26 cellular contexts compared by ENCODE assay signal in genomic region chr5:143356855-143357254, GRCh38. TPM values are rescaled to one million over a fixed set of nuclear protein-coding genes. Genes with fewer than 3 reads are reported as not detected.
A peak's percentile ranks its signal among the peaks of the same experiment; 100 is the strongest.
DNase-seq lines count a peak whose midpoint lies in the region; ATAC-seq, FAIRE-seq and TF ChIP-seq lines count a peak whose summit lies in the region.
"Had no signal": no experiment of that assay in that cellular context is flagged by ENCODE, and none has a peak within 500 bp of the region (broad histone marks: within the 10 kb centered on the region; RNA-seq: fewer than 3 reads in every experiment).

No MANE protein-coding gene starts in this region.

- no peak overlapping the region for H3K27ac ChIP-seq in HepG2 (ENCODE audit: extremely low read length, insufficient read depth, low read length)
- peak overlapping the region; percentile 25 for H3K27ac ChIP-seq in subcutaneous abdominal adipose tissue (ENCODE audit: low read depth, low read length)
- H3K27ac ChIP-seq in substantia nigra (ENCODE audit: low read depth, low read length, poor library complexity, severe bottlenecking), result no peak overlapping the region
- no peak overlapping the region for H3K27ac ChIP-seq in ovary
- H3K27ac ChIP-seq: neural progenitor cell had no signal

- in situ Hi-C loops in HepG2 (cut with HindIII; ENCODE audit: extremely low pct_ligation_motif_present, low pct_unique_long_range_greater_than_20kb), result no loop called here

- TF ChIP-seq CTCF in HepG2 (CRISPR knock-in tag; IDR thresholded peaks at IDR 0.05), result no peak
- TF ChIP-seq CTCF in ovary (IDR thresholded peaks at IDR 0.05), result no peak

- FAIRE-seq in HepG2 (lab: Jason Lieb, UNC), result no peak
- FAIRE-seq: frontal cortex had no signal

- H3K9me3 Mint-ChIP-seq in activated naive CD4-positive, alpha-beta T cell treated with anti-CD3 and anti-CD28 coated beads, Interleukin-2, amount 50 U/mL, for 24 hours, result no peaks in the 10 kb centered on the region
- no peaks in the 10 kb centered on the region for H3K9me3 Mint-ChIP-seq in activated naive CD4-positive, alpha-beta T cell treated with anti-CD3 and anti-CD28 coated beads, Interleukin-2, amount 10 ng/mL, durations not matched to agents 7 days and 5 days
- H3K9me3 Mint-ChIP-seq: activated CD4-positive, alpha-beta memory T cell treated with anti-CD3 and anti-CD28 coated beads for 36 hours; activated naive CD4-positive, alpha-beta T cell treated with anti-CD3 and anti-CD28 coated beads for 36 hours; activated T-helper 1 cell treated with anti-CD3 and anti-CD28 coated beads, Interleukin-12 subunit alpha, Interleukin-12 subunit beta, Interleukin-2, Interleukin-4 antibody, amounts not matched to agents 30 ng/mL and 10 ng/mL and 1 ng/mL, durations not matched to agents 14 hours and 24 hours and 36 hours; CD4-positive, CD25-positive, alpha-beta regulatory T cell; neural progenitor cell; T-helper 2 cell treated with Interferon-gamma antibody and Interleukin-4, amounts not matched to agents 5 μg/mL and 100 μg/mL, for 36 hours had no signal

- POLR2A ChIA-PET in HepG2 (lab: Yijun Ruan, JAX), result no interaction called here

- CTCF ChIA-PET in activated naive CD4-positive, alpha-beta T cell treated with anti-CD3 and anti-CD28 coated beads, Interleukin-2, amount 10 ng/mL, durations not matched to agents 7 days and 5 days (lab: Charles Lee), result interaction anchor here (0.8 kb wide), 1 partner anchor 26 kb away, joined by 3 read pairs; no protein-coding TSS in a partner anchor
- CTCF ChIA-PET in HepG2 (lab: Yijun Ruan, JAX; ENCODE audit: low intra/inter-chr PET ratio, low total read pairs), result no interaction called here

- ATAC-seq in HepG2 (no peak), GM18909 (IDR thresholded peaks at IDR 0.05; ENCODE audit: poor library complexity, unreplicated experiment) (no peak)
- ATAC-seq: PC-3, right cardiac atrium had no signal

- peaks cover 5% of the 10 kb centered on the region; the same call in 1 of the 2 replicates for H4K20me1 ChIP-seq in HepG2 (ENCODE audit: insufficient read depth, low read length)

- no peaks in the 10 kb centered on the region for H3K36me3 ChIP-seq in HepG2 (replicated peaks in 1 of 2; ENCODE audit: control insufficient read depth in 1 of 2, insufficient read depth in 2 of 2, low read length in 2 of 2)
- H3K36me3 ChIP-seq in subcutaneous abdominal adipose tissue (ENCODE audit: control insufficient read depth in 5 of 5, insufficient read depth in 5 of 5, low read length in 5 of 5), result no peaks in the 10 kb centered on the region
- H3K36me3 ChIP-seq in ovary, result no peaks in the 10 kb centered on the region
- H3K36me3 ChIP-seq: neural progenitor cell had no signal

- DNase-seq in activated naive CD4-positive, alpha-beta T cell treated with anti-CD3 and anti-CD28 coated beads, Interleukin-2, amount 10 ng/mL, durations not matched to agents 7 days and 5 days, result no peak
- peak; percentile 13 for DNase-seq in RPMI8226
- DNase-seq in HepG2 (ENCODE audit: low spot score), result no peak
- no peak for DNase-seq in substantia nigra (lab: John Stamatoyannopoulos, UW)
- DNase-seq in ovary, result no peak
- DNase-seq: 8988T; activated CD4-positive, alpha-beta memory T cell treated with anti-CD3 and anti-CD28 coated beads for 36 hours; activated CD4-positive, CD25-positive, alpha-beta regulatory T cell treated with anti-CD3 and anti-CD28 coated beads, Interleukin-2, amount 50 U/mL, for 72 hours; activated CD8-positive, alpha-beta memory T cell treated with anti-CD3 and anti-CD28 coated beads, Interleukin-2, amount 50 U/mL, for 48 hours; activated naive CD4-positive, alpha-beta T cell treated with anti-CD3 and anti-CD28 coated beads for 36 hours; amygdala; CD4-positive, CD25-positive, alpha-beta regulatory T cell; NCI-H1092 treated with DMSO at 0.1 percent for 48 hours; NCI-H1930; NCI-H524 treated with DMSO at 0.1 percent for 48 hours; PC-3; right cardiac atrium; SHP77 had no signal

- H3K4me2 ChIP-seq in HepG2 (ENCODE audit: low read depth, low read length), result no peak overlapping the region
- H3K4me2 ChIP-seq: neural progenitor cell had no signal

- TF ChIP-seq POLR2A in HepG2 (IDR thresholded peaks at IDR 0.05; ENCODE audit: insufficient read depth in 1 of 2, low read depth in 2 of 2, low read length in 2 of 2), result no peak
- no peak for TF ChIP-seq POLR2A in ovary (IDR thresholded peaks at IDR 0.05)

- TF ChIP-seq RAD21 in HepG2 (CRISPR knock-in tag; IDR thresholded peaks at IDR 0.05), result no peak

- 51% methylated on average over 3 of the region's 3 CpGs for WGBS in HepG2 (ENCODE audit: low lambda C conversion rate)
- WGBS in ovary, 3 donors, result 42 to 54% (median 48%) methylated on average over 3 of the region's 3 CpGs

- no peak overlapping the region for H2AFZ ChIP-seq in HepG2 (ENCODE audit: low read length)
- H2AFZ ChIP-seq: neural progenitor cell had no signal

- H3K9me3 ChIP-seq in HepG2 (ENCODE audit: low read length) (no peaks in the 10 kb centered on the region), subcutaneous abdominal adipose tissue (ENCODE audit: control insufficient read depth in 5 of 5, low read length in 5 of 5) (no peaks in the 10 kb centered on the region), ovary (no peaks in the 10 kb centered on the region)

- H3K4me3 Mint-ChIP-seq in activated naive CD4-positive, alpha-beta T cell treated with anti-CD3 and anti-CD28 coated beads, Interleukin-2, amount 50 U/mL, for 24 hours, result no peak overlapping the region
- H3K4me3 Mint-ChIP-seq in activated naive CD4-positive, alpha-beta T cell treated with anti-CD3 and anti-CD28 coated beads, Interleukin-2, amount 10 ng/mL, durations not matched to agents 7 days and 5 days, result no peak overlapping the region
- H3K4me3 Mint-ChIP-seq: activated CD4-positive, alpha-beta memory T cell treated with anti-CD3 and anti-CD28 coated beads for 36 hours; activated naive CD4-positive, alpha-beta T cell treated with anti-CD3 and anti-CD28 coated beads for 36 hours; activated T-helper 1 cell treated with anti-CD3 and anti-CD28 coated beads, Interleukin-12 subunit alpha, Interleukin-12 subunit beta, Interleukin-2, Interleukin-4 antibody, amounts not matched to agents 30 ng/mL and 10 ng/mL and 1 ng/mL, durations not matched to agents 14 hours and 24 hours and 36 hours; neural progenitor cell; T-helper 2 cell treated with Interferon-gamma antibody and Interleukin-4, amounts not matched to agents 5 μg/mL and 100 μg/mL, for 36 hours; type B pancreatic cell had no signal

- H3K27me3 Mint-ChIP-seq in activated naive CD4-positive, alpha-beta T cell treated with anti-CD3 and anti-CD28 coated beads, Interleukin-2, amount 50 U/mL, for 24 hours, result no peaks in the 10 kb centered on the region
- H3K27me3 Mint-ChIP-seq in activated naive CD4-positive, alpha-beta T cell treated with anti-CD3 and anti-CD28 coated beads, Interleukin-2, amount 10 ng/mL, durations not matched to agents 7 days and 5 days, result no peaks in the 10 kb centered on the region
- H3K27me3 Mint-ChIP-seq: activated CD4-positive, alpha-beta memory T cell treated with anti-CD3 and anti-CD28 coated beads for 36 hours; CD4-positive, CD25-positive, alpha-beta regulatory T cell; type B pancreatic cell had no signal

- H3K27ac Mint-ChIP-seq in activated naive CD4-positive, alpha-beta T cell treated with anti-CD3 and anti-CD28 coated beads, Interleukin-2, amount 50 U/mL, for 24 hours, result peak overlapping the region; percentile 43
- H3K27ac Mint-ChIP-seq in activated naive CD4-positive, alpha-beta T cell treated with anti-CD3 and anti-CD28 coated beads, Interleukin-2, amount 10 ng/mL, durations not matched to agents 7 days and 5 days, result no peak overlapping the region
- H3K27ac Mint-ChIP-seq: activated CD4-positive, alpha-beta memory T cell treated with anti-CD3 and anti-CD28 coated beads for 36 hours; activated naive CD4-positive, alpha-beta T cell treated with anti-CD3 and anti-CD28 coated beads for 36 hours; activated T-helper 1 cell treated with anti-CD3 and anti-CD28 coated beads, Interleukin-12 subunit alpha, Interleukin-12 subunit beta, Interleukin-2, Interleukin-4 antibody, amounts not matched to agents 30 ng/mL and 10 ng/mL and 1 ng/mL, durations not matched to agents 14 hours and 24 hours and 36 hours; neural progenitor cell; T-helper 2 cell treated with Interferon-gamma antibody and Interleukin-4, amounts not matched to agents 5 μg/mL and 100 μg/mL, for 36 hours; type B pancreatic cell had no signal

- H3K4me3 ChIP-seq in HepG2 (replicated peaks in 1 of 3; ENCODE audit: insufficient read depth in 1 of 3, low read depth in 2 of 3, low read length in 3 of 3), result no peak overlapping the region
- no peak overlapping the region for H3K4me3 ChIP-seq in subcutaneous abdominal adipose tissue (ENCODE audit: low read depth in 1 of 5, low read length in 5 of 5)
- no peak overlapping the region for H3K4me3 ChIP-seq in ovary
- H3K4me3 ChIP-seq: neural progenitor cell had no signal

- no TSS peak for BruUV-seq in HepG2 (replicated peaks; lab: Mats Ljungman, UMichigan)

- peaks cover 95% of the 10 kb centered on the region for H3K4me1 Mint-ChIP-seq in activated naive CD4-positive, alpha-beta T cell treated with anti-CD3 and anti-CD28 coated beads, Interleukin-2, amount 50 U/mL, for 24 hours
- H3K4me1 Mint-ChIP-seq in activated naive CD4-positive, alpha-beta T cell treated with anti-CD3 and anti-CD28 coated beads, Interleukin-2, amount 10 ng/mL, durations not matched to agents 7 days and 5 days, result peaks cover 78% of the 10 kb centered on the region
- H3K4me1 Mint-ChIP-seq: neural progenitor cell had no signal

- no peak for TF ChIP-seq EP300 in HepG2 (IDR thresholded peaks at IDR 0.05; ENCODE audit: low read depth in 2 of 2, low read length in 2 of 2)
- TF ChIP-seq EP300 in HepG2 (CRISPR knock-in tag; IDR thresholded peaks at IDR 0.05; ENCODE audit: borderline replicate concordance), result no peak
- no peak for TF ChIP-seq EP300 in ovary (IDR thresholded peaks at IDR 0.05)

- H3K79me2 ChIP-seq in HepG2 (ENCODE audit: insufficient read depth, low read length), result peaks cover 14% of the 10 kb centered on the region

- no peaks in the 10 kb centered on the region for H3K36me3 Mint-ChIP-seq in activated naive CD4-positive, alpha-beta T cell treated with anti-CD3 and anti-CD28 coated beads, Interleukin-2, amount 50 U/mL, for 24 hours
- H3K36me3 Mint-ChIP-seq in activated naive CD4-positive, alpha-beta T cell treated with anti-CD3 and anti-CD28 coated beads, Interleukin-2, amount 10 ng/mL, durations not matched to agents 7 days and 5 days, result peaks cover 12% of the 10 kb centered on the region
- H3K36me3 Mint-ChIP-seq: neural progenitor cell had no signal

- H3K4me1 ChIP-seq in HepG2 (ENCODE audit: insufficient read depth, low read length) (peaks cover 46% of the 10 kb centered on the region), subcutaneous abdominal adipose tissue (ENCODE audit: control insufficient read depth in 5 of 5, insufficient read depth in 5 of 5, low read length in 5 of 5) (peaks cover 0 to 74% (median 59%) of the 10 kb centered on the region in 5 donors), ovary (ENCODE audit: insufficient read depth) (peaks cover 6% of the 10 kb centered on the region)

- H3K9ac ChIP-seq in HepG2 (ENCODE audit: insufficient read depth, low read depth, low read length) (no peak overlapping the region), subcutaneous abdominal adipose tissue (ENCODE audit: low read length in 5 of 5) (no peak overlapping the region)
- H3K9ac ChIP-seq: neural progenitor cell had no signal

- intact Hi-C loops in HepG2 (cut with micrococcal nuclease; ENCODE audit: unreplicated experiment) (no loop called here), ovary (cut with DNase I) (no loop called here)

- no peaks in the 10 kb centered on the region for H3K27me3 ChIP-seq in HepG2 (ENCODE audit: control insufficient read depth in 1 of 2, insufficient read depth in 2 of 2, low read length in 2 of 2)
- H3K27me3 ChIP-seq in subcutaneous abdominal adipose tissue (ENCODE audit: control insufficient read depth in 5 of 5, insufficient read depth in 4 of 5, low read length in 5 of 5), result no peaks in the 10 kb centered on the region
- H3K27me3 ChIP-seq in ovary, result no peaks in the 10 kb centered on the region
- H3K27me3 ChIP-seq: neural progenitor cell had no signal

RNA-seq across cellular contexts. Expression of gene NR3C1, which starts 46.6 kb away (rescaled TPM):
- total RNA-seq in HepG2 (2016; rRNA removed; fragmentation: Illumina TruSeq; extraction: Trizol) (24.3 and 30.0 TPM in 2 replicates), ovary (10 to 100 TPM; 26.2 to 54.3 (median 40.2) TPM)
- total RNA-seq in HepG2 (2016; cell fraction: cytosol; rRNA removed; fragmentation: Illumina TruSeq; extraction: Trizol; ENCODE audit: low read depth), result 34.6 and 40.8 TPM in 2 replicates
- total RNA-seq in HepG2 (2016; cell fraction: insoluble cytoplasmic fraction; rRNA removed; fragmentation: Illumina TruSeq; extraction: Trizol), result 27.6 and 29.7 TPM in 2 replicates
- 42.6 and 43.8 TPM in 2 replicates for total RNA-seq in HepG2 (2016; cell fraction: membrane; rRNA removed; fragmentation: Illumina TruSeq; extraction: Trizol)
- 41.0 and 41.5 TPM in 2 replicates for total RNA-seq in HepG2 (2016; cell fraction: nucleus; rRNA removed; fragmentation: Illumina TruSeq; extraction: Trizol)
- polyA plus RNA-seq in HepG2 (2011; rRNA removed) (8.9 and 10.0 TPM in 2 replicates), ovary (10 to 100 TPM; 15.5 to 30.0 TPM)
- polyA plus RNA-seq in HepG2 (2011; cell fraction: cytosol; rRNA removed), result 4.5 and 7.8 TPM in 2 replicates
- 4.7 and 5.3 TPM in 2 replicates for polyA plus RNA-seq in HepG2 (2011; cell fraction: nucleus; rRNA removed)
- polyA plus RNA-seq in HepG2 (2012), result 17.8 and 19.1 TPM in 2 replicates
- 0.48 and 0.52 TPM in 2 replicates for polyA plus RNA-seq in HepG2 (2016; cell fraction: cytosol; fragmentation: Illumina TruSeq; extraction: Trizol; ENCODE audit: low read depth)
- polyA plus RNA-seq in HepG2 (2016; cell fraction: insoluble cytoplasmic fraction; fragmentation: Illumina TruSeq; extraction: Trizol; ENCODE audit: low read depth), result 14.7 and 15.8 TPM in 2 replicates
- 3.1 and 3.3 TPM in 2 replicates for polyA plus RNA-seq in HepG2 (2016; cell fraction: membrane; fragmentation: Illumina TruSeq; extraction: Trizol; ENCODE audit: low read depth)
- 11.1 and 11.7 TPM in 2 replicates for polyA plus RNA-seq in HepG2 (2016; cell fraction: nucleus; fragmentation: Illumina TruSeq; extraction: Trizol; ENCODE audit: insufficient read depth, low read depth)
- polyA minus RNA-seq in HepG2 (2011; rRNA and poly(A)+ RNA removed; ENCODE audit: low replicate concordance), result 13.6 and 58.6 TPM in 2 replicates
- polyA minus RNA-seq in HepG2 (2011; cell fraction: cytosol; rRNA and poly(A)+ RNA removed), result 18.9 and 21.2 TPM in 2 replicates
- polyA minus RNA-seq in HepG2 (2011; cell fraction: nucleus; rRNA and poly(A)+ RNA removed), result 45.3 and 61.3 TPM in 2 replicates
